Comparison of ENCODE assay signal across 8 cellular contexts in the genomic region with DNA sequence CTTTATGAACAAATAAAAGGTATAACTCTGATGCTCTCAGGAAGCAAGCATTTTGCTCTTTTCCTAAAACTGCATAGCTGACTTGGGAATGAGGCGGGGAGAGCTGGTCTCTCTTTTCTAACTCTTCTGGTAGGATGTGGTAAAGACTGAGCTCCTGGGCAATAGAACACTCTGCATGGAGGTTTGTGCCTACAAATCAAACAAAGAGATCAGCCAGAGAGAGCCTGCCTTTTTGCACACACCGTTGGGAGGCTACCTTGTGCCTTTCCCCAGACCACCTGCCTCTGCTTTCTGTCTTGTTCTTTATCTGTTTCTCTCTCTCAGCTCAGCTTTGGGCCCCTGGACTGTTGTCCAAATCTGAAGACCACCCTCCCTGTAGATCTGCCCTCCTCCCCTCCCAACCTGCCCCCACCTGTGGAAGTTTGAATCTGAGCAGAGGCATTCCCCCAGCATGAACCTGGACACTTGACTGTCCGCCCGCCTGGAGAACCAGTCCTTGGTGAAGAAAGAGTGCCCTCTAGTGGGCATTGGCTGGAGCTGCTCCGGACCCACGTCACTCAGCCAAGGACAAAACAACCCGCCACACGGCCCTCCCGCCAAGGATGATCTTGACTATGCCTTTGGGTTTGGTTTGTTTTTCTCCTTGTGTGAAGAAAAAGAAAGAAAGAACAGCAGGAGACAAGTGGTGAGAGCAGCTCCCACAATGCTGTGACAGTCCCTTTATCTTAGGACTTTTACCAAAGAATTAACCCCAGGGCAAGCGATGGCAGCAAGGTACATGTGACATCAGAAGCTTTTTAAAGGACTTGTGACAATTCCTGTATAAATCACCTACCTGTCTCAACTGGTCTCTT.
DNase-seq lines count a peak whose midpoint lies in the region; ATAC-seq, FAIRE-seq and TF ChIP-seq lines count a peak whose summit lies in the region.

No MANE protein-coding gene starts in this region.

- DNase-seq in COR-L47 (lab: John Stamatoyannopoulos, UW) (peak; percentile 87), NCI-H82 (lab: John Stamatoyannopoulos, UW) (peak; percentile 95), endothelial cell of umbilical vein (ENCODE audit: low read depth, low spot score) (peak; percentile 70), mesenteric fat pad (ENCODE audit: low spot score) (peak; percentile 93)
- DNase-seq in activated CD8-positive, alpha-beta memory T cell treated with anti-CD3 and anti-CD28 coated beads for 1 hour (ENCODE audit: extremely low read depth in 1 of 2, low read depth in 1 of 2) = peak; percentile 11 to 20
- DNase-seq in stimulated activated CD8-positive, alpha-beta memory T cell treated with anti-CD3 and anti-CD28 coated beads, Interleukin-2, amount 100 ng/mL, for 48 hours (ENCODE audit: low read depth in 2 of 2) = peak; percentile 21 to 50

- intact Hi-C loops in endothelial cell of umbilical vein (cut with micrococcal nuclease) = loop anchor here (1.0 to 5.0 kb wide), 11 partner anchors 74 to 1377 kb away; partner anchors contain the start of gene PBX1

- H3K9me3 ChIP-seq in endothelial cell of umbilical vein (replicated peaks; ENCODE audit: control insufficient read depth, insufficient read depth, low read length) = no peaks in the 10 kb centered on the region

- no peak for TF ChIP-seq POLR2A in endothelial cell of umbilical vein (IDR thresholded peaks at IDR 0.05; ENCODE audit: low read depth, low read length)

- no peaks in the 10 kb centered on the region for H3K9me1 ChIP-seq in endothelial cell of umbilical vein (replicated peaks; ENCODE audit: control insufficient read depth, extremely low read depth, insufficient read depth, low read length)

- TF ChIP-seq CTCF in endothelial cell of umbilical vein (IDR thresholded peaks at IDR 0.05; ENCODE audit: extremely low read depth in 1 of 2, insufficient read depth in 1 of 2, low read depth in 1 of 2, low read length in 2 of 2) = peak; percentile 92

- H4K20me1 ChIP-seq in endothelial cell of umbilical vein (replicated peaks; ENCODE audit: control insufficient read depth, extremely low read depth, insufficient read depth, low read length) = no peaks in the 10 kb centered on the region

- dilution Hi-C loops in endothelial cell of umbilical vein (cut with MboI; ENCODE audit: extremely low pct_ligation_motif_present, low sequenced_read_pairs) = no loop called here

- peak; percentile 89 for FAIRE-seq in endothelial cell of umbilical vein (lab: Jason Lieb, UNC)

- no peaks in the 10 kb centered on the region for H3K36me3 ChIP-seq in endothelial cell of umbilical vein (ENCODE audit: control insufficient read depth in 2 of 2, extremely low read depth in 1 of 2, insufficient read depth in 2 of 2, low read length in 2 of 2)

- no peaks in the 10 kb centered on the region for H3K4me1 ChIP-seq in endothelial cell of umbilical vein (ENCODE audit: control insufficient read depth, extremely low read depth, insufficient read depth, low read length)

- BruUV-seq in endothelial cell of umbilical vein (replicated peaks; lab: Mats Ljungman, UMichigan) = no TSS peak

- no peak overlapping the region for H3K4me3 ChIP-seq in endothelial cell of umbilical vein (replicated peaks in 1 of 3; ENCODE audit: insufficient read depth in 1 of 3, low read depth in 1 of 3, low read length in 3 of 3)

- no peak overlapping the region for H3K4me2 ChIP-seq in endothelial cell of umbilical vein (ENCODE audit: insufficient read depth, low read length)

- POLR2A ChIA-PET in endothelial cell of umbilical vein (lab: Charles Lee) = no interaction called here

- no peak overlapping the region for H3K27ac ChIP-seq in endothelial cell of umbilical vein (ENCODE audit: insufficient read depth, low read depth, low read length)

- H2AFZ ChIP-seq in endothelial cell of umbilical vein (ENCODE audit: low read depth, low read length) = no peak overlapping the region

- H3K9ac ChIP-seq in endothelial cell of umbilical vein (replicated peaks; ENCODE audit: extremely low read depth, insufficient read depth, low read length) = no peak overlapping the region

- CTCF ChIA-PET in endothelial cell of umbilical vein (lab: Charles Lee) = interaction anchor here (0.6 to 3.3 kb wide), 43 partner anchors 10 to 1940 kb away, joined by 3 to 55 read pairs (median 5); partner anchors contain the start of gene PBX1

- ATAC-seq in GM19467 (IDR thresholded peaks at IDR 0.05; ENCODE audit: unreplicated experiment) (peak; percentile 92), HG03571 (IDR thresholded peaks at IDR 0.05; ENCODE audit: unreplicated experiment) (peak; percentile 97)

- H3K79me2 ChIP-seq in endothelial cell of umbilical vein (ENCODE audit: control insufficient read depth, insufficient read depth, low read length) = no peaks in the 10 kb centered on the region

- H3K27me3 ChIP-seq in endothelial cell of umbilical vein (ENCODE audit: control insufficient read depth in 2 of 2, insufficient read depth in 2 of 2, low read length in 2 of 2) = no peaks in the 10 kb centered on the region

TF ChIP-seq in endothelial cell of umbilical vein, 7 proteins besides CTCF, POLR2A, EP300 and RAD21:
- no peak for TF ChIP-seq MYC (IDR thresholded peaks at IDR 0.05; ENCODE audit: low read depth, low read length)
- TF ChIP-seq JUN (IDR thresholded peaks at IDR 0.05; ENCODE audit: borderline replicate concordance, insufficient read depth, insufficient read length, low read depth) = no peak

Comparison
In these comparisons a context has a peak if more than half of its experiments do, and no peak if none do; other contexts are left out.
1. DNase-seq: peak in every context shown above with its lines; median percentile 95 in NCI-H82; 93 in mesenteric fat pad; 87 in COR-L47; 70 in endothelial cell of umbilical vein; 36 in stimulated activated CD8-positive, alpha-beta memory T cell treated with anti-CD3 and anti-CD28 coated beads, Interleukin-2, amount 100 ng/mL, for 48 hours; 16 in activated CD8-positive, alpha-beta memory T cell treated with anti-CD3 and anti-CD28 coated beads for 1 hour.